15 cellular contexts compared by ENCODE assay signal in genomic region chr19:17526922-17527321, GRCh38. TPM values are rescaled to one million over a fixed set of nuclear protein-coding genes. Genes with fewer than 3 reads are reported as not detected.
DNase-seq lines count a peak whose midpoint lies in the region; ATAC-seq and TF ChIP-seq lines count a peak whose summit lies in the region.
"Had no signal": no experiment of that assay in that cellular context is flagged by ENCODE, and none has a peak within 500 bp of the region (broad histone marks: within the 10 kb centered on the region; RNA-seq: fewer than 3 reads in every experiment).

No MANE protein-coding gene starts in this region.

- no peaks in the 10 kb centered on the region for H3K27me3 ChIP-seq in OCI-LY3 (ENCODE audit: low read depth, low read length)
- peaks cover 0 to 35% (median 0%) of the 10 kb centered on the region in 9 donors for H3K27me3 ChIP-seq in heart left ventricle
- H3K27me3 ChIP-seq: dorsolateral prefrontal cortex, vagina had no signal

- peaks cover 10% of the 10 kb centered on the region for H3K9me3 Mint-ChIP-seq in activated CD4-positive, alpha-beta memory T cell treated with anti-CD3 and anti-CD28 coated beads for 36 hours
- H3K9me3 Mint-ChIP-seq in activated CD4-positive, alpha-beta memory T cell treated with anti-CD3 and anti-CD28 coated beads, Interleukin-2, amount 10 ng/mL, durations not matched to agents 7 days and 5 days = peaks cover 8% of the 10 kb centered on the region
- H3K9me3 Mint-ChIP-seq in activated T-helper 2 cell treated with anti-CD3 and anti-CD28 coated beads, Interferon-gamma antibody, Interleukin-2, Interleukin-4, amounts not matched to agents 10 μg/mL and 5 μg/mL and 100 μg/mL, durations not matched to agents 14 hours and 24 hours and 36 hours = peaks cover 8% of the 10 kb centered on the region

- no peak overlapping the region for H3K4me3 Mint-ChIP-seq in activated CD4-positive, alpha-beta memory T cell treated with anti-CD3 and anti-CD28 coated beads for 36 hours
- H3K4me3 Mint-ChIP-seq in activated CD4-positive, alpha-beta memory T cell treated with anti-CD3 and anti-CD28 coated beads, Interleukin-2, amount 10 ng/mL, durations not matched to agents 7 days and 5 days = no peak overlapping the region
- no peak overlapping the region for H3K4me3 Mint-ChIP-seq in activated T-helper 2 cell treated with anti-CD3 and anti-CD28 coated beads, Interferon-gamma antibody, Interleukin-2, Interleukin-4, amounts not matched to agents 10 μg/mL and 5 μg/mL and 100 μg/mL, durations not matched to agents 14 hours and 24 hours and 36 hours (ENCODE audit: low read depth)
- H3K4me3 Mint-ChIP-seq: nephron had no signal

- H2AFZ ChIP-seq in OCI-LY3 (ENCODE audit: low read depth, low read length) = no peak overlapping the region

- peaks cover 81% of the 10 kb centered on the region for H3K79me2 ChIP-seq in OCI-LY3 (ENCODE audit: low read length)

- peak overlapping the region; percentile 84 for H3K4me3 ChIP-seq in OCI-LY3 (ENCODE audit: low read length)
- H3K4me3 ChIP-seq in heart left ventricle = no peak overlapping the region
- H3K4me3 ChIP-seq: dorsolateral prefrontal cortex, gastrocnemius medialis, vagina had no signal

- peaks cover 31% of the 10 kb centered on the region for H3K9me3 ChIP-seq in OCI-LY3 (ENCODE audit: insufficient read depth, low read length)
- H3K9me3 ChIP-seq in heart left ventricle = peaks cover 0 to 10% (median 1%) of the 10 kb centered on the region in 12 donors
- H3K9me3 ChIP-seq: gastrocnemius medialis, vagina had no signal

- peaks cover 22% of the 10 kb centered on the region for H3K4me1 Mint-ChIP-seq in activated CD4-positive, alpha-beta memory T cell treated with anti-CD3 and anti-CD28 coated beads for 36 hours (ENCODE audit: low read depth)
- H3K4me1 Mint-ChIP-seq in activated CD4-positive, alpha-beta memory T cell treated with anti-CD3 and anti-CD28 coated beads, Interleukin-2, amount 10 ng/mL, durations not matched to agents 7 days and 5 days = peaks cover 24% of the 10 kb centered on the region
- peaks cover 17% of the 10 kb centered on the region for H3K4me1 Mint-ChIP-seq in activated T-helper 2 cell treated with anti-CD3 and anti-CD28 coated beads, Interferon-gamma antibody, Interleukin-2, Interleukin-4, amounts not matched to agents 10 μg/mL and 5 μg/mL and 100 μg/mL, durations not matched to agents 14 hours and 24 hours and 36 hours (ENCODE audit: low read depth)
- H3K4me1 Mint-ChIP-seq: nephron had no signal

- POLR2A ChIA-PET in activated CD4-positive, alpha-beta memory T cell treated with anti-CD3 and anti-CD28 coated beads for 36 hours (lab: Charles Lee) = interaction anchor here (1.1 kb wide), 1 partner anchor 15 kb away, joined by 3 read pairs; the partner anchor contains the start of gene PGLS
- POLR2A ChIA-PET in activated CD4-positive, alpha-beta memory T cell treated with anti-CD3 and anti-CD28 coated beads, Interleukin-2, amount 10 ng/mL, durations not matched to agents 7 days and 5 days (lab: Charles Lee) = no interaction called here

- WGBS in heart left ventricle, 4 donors = 68 to 74% (median 73%) methylated on average over 12 to 16 of the region's 16 CpGs

- peak overlapping the region; percentile 98 for H3K9ac ChIP-seq in OCI-LY3 (ENCODE audit: low read length)

- intact Hi-C loops in activated CD4-positive, alpha-beta memory T cell treated with anti-CD3 and anti-CD28 coated beads for 36 hours (cut with micrococcal nuclease) = no loop called here
- intact Hi-C loops in activated T-helper 2 cell treated with anti-CD3 and anti-CD28 coated beads, Interferon-gamma antibody, Interleukin-2, Interleukin-4, amounts not matched to agents 10 μg/mL and 5 μg/mL and 100 μg/mL, durations not matched to agents 14 hours and 24 hours and 36 hours (cut with micrococcal nuclease) = no loop called here
- intact Hi-C loops in heart left ventricle (cut with DNase I) = no loop called here

- no peak for TF ChIP-seq CTCF in OCI-LY3 (IDR thresholded peaks at IDR 0.05; ENCODE audit: low read depth, low read length)
- no peak for TF ChIP-seq CTCF in heart left ventricle (IDR thresholded peaks at IDR 0.05)

- CTCF ChIA-PET in activated CD4-positive, alpha-beta memory T cell treated with anti-CD3 and anti-CD28 coated beads for 36 hours (lab: Charles Lee) = interaction anchor here (0.6 to 1.5 kb wide), 2 partner anchors 24 to 30 kb away, joined by 5 read pairs; no protein-coding TSS in a partner anchor
- CTCF ChIA-PET in activated CD4-positive, alpha-beta memory T cell treated with anti-CD3 and anti-CD28 coated beads, Interleukin-2, amount 10 ng/mL, durations not matched to agents 7 days and 5 days (lab: Charles Lee) = interaction anchor here (0.6 to 0.7 kb wide), 2 partner anchors 23 to 58 kb away, joined by 3 read pairs; no protein-coding TSS in a partner anchor

- H3K27ac Mint-ChIP-seq in activated CD4-positive, alpha-beta memory T cell treated with anti-CD3 and anti-CD28 coated beads for 36 hours = no peak overlapping the region
- no peak overlapping the region for H3K27ac Mint-ChIP-seq in activated CD4-positive, alpha-beta memory T cell treated with anti-CD3 and anti-CD28 coated beads, Interleukin-2, amount 10 ng/mL, durations not matched to agents 7 days and 5 days
- H3K27ac Mint-ChIP-seq in activated T-helper 2 cell treated with anti-CD3 and anti-CD28 coated beads, Interferon-gamma antibody, Interleukin-2, Interleukin-4, amounts not matched to agents 10 μg/mL and 5 μg/mL and 100 μg/mL, durations not matched to agents 14 hours and 24 hours and 36 hours = no peak overlapping the region
- H3K27ac Mint-ChIP-seq: nephron had no signal

- H3K27ac ChIP-seq in OCI-LY3 (ENCODE audit: low read length) (peak overlapping the region; percentile 97), heart left ventricle (no peak overlapping the region)
- H3K27ac ChIP-seq: dorsolateral prefrontal cortex, gastrocnemius medialis, vagina had no signal

- peaks cover 85% of the 10 kb centered on the region for H3K4me1 ChIP-seq in OCI-LY3 (ENCODE audit: low read length)
- H3K4me1 ChIP-seq in heart left ventricle = peaks cover 0 to 28% (median 3%) of the 10 kb centered on the region in 12 donors
- H3K4me1 ChIP-seq: gastrocnemius medialis, vagina had no signal

- peaks cover 70% of the 10 kb centered on the region for H3K36me3 ChIP-seq in OCI-LY3 (replicated peaks; ENCODE audit: low read depth, low read length)
- H3K36me3 ChIP-seq in heart left ventricle = no peaks in the 10 kb centered on the region
- H3K36me3 ChIP-seq: gastrocnemius medialis, vagina had no signal

- H4K20me1 ChIP-seq in OCI-LY3 (ENCODE audit: insufficient read depth, low read length) = peaks cover 30% of the 10 kb centered on the region

- TF ChIP-seq POLR2A in heart left ventricle (IDR thresholded peaks at IDR 0.05) = no peak

- H3K27me3 Mint-ChIP-seq in activated CD4-positive, alpha-beta memory T cell treated with anti-CD3 and anti-CD28 coated beads for 36 hours = no peaks in the 10 kb centered on the region
- H3K27me3 Mint-ChIP-seq in activated CD4-positive, alpha-beta memory T cell treated with anti-CD3 and anti-CD28 coated beads, Interleukin-2, amount 10 ng/mL, durations not matched to agents 7 days and 5 days = peaks cover 8% of the 10 kb centered on the region
- no peaks in the 10 kb centered on the region for H3K27me3 Mint-ChIP-seq in activated T-helper 2 cell treated with anti-CD3 and anti-CD28 coated beads, Interferon-gamma antibody, Interleukin-2, Interleukin-4, amounts not matched to agents 10 μg/mL and 5 μg/mL and 100 μg/mL, durations not matched to agents 14 hours and 24 hours and 36 hours (ENCODE audit: low read depth)

- ATAC-seq in GM21447 (IDR thresholded peaks at IDR 0.05; ENCODE audit: unreplicated experiment) (peak; percentile 44), heart left ventricle (no peak)
- ATAC-seq: gastrocnemius medialis, left cardiac atrium had no signal

- DNase-seq in activated CD4-positive, alpha-beta memory T cell treated with anti-CD3 and anti-CD28 coated beads for 36 hours = peak; percentile 38
- DNase-seq in activated CD4-positive, alpha-beta memory T cell treated with anti-CD3 and anti-CD28 coated beads, Interleukin-2, amount 10 ng/mL, durations not matched to agents 7 days and 5 days = no peak
- peak; percentile 45 for DNase-seq in stimulated activated CD8-positive, alpha-beta memory T cell treated with anti-CD3 and anti-CD28 coated beads, Interleukin-4, amount 100 ng/mL, for 48 hours
- DNase-seq in activated T-helper 2 cell treated with anti-CD3 and anti-CD28 coated beads, Interferon-gamma antibody, Interleukin-2, Interleukin-4, amounts not matched to agents 10 μg/mL and 5 μg/mL and 100 μg/mL, durations not matched to agents 14 hours and 24 hours and 36 hours (ENCODE audit: low spot score) = no peak
- DNase-seq in kidney glomerular epithelial cell (lab: John Stamatoyannopoulos, UW) (no peak), heart left ventricle (no peak)
- DNase-seq: dorsolateral prefrontal cortex, gastrocnemius medialis, left cardiac atrium, NCI-H1105, T-helper 1 cell had no signal

- H3K36me3 Mint-ChIP-seq in activated CD4-positive, alpha-beta memory T cell treated with anti-CD3 and anti-CD28 coated beads for 36 hours = peaks cover 7% of the 10 kb centered on the region
- peaks cover 6% of the 10 kb centered on the region for H3K36me3 Mint-ChIP-seq in activated CD4-positive, alpha-beta memory T cell treated with anti-CD3 and anti-CD28 coated beads, Interleukin-2, amount 10 ng/mL, durations not matched to agents 7 days and 5 days (ENCODE audit: low read depth)
- peaks cover 11% of the 10 kb centered on the region for H3K36me3 Mint-ChIP-seq in activated T-helper 2 cell treated with anti-CD3 and anti-CD28 coated beads, Interferon-gamma antibody, Interleukin-2, Interleukin-4, amounts not matched to agents 10 μg/mL and 5 μg/mL and 100 μg/mL, durations not matched to agents 14 hours and 24 hours and 36 hours (ENCODE audit: low read depth)

- H3K4me2 ChIP-seq in OCI-LY3 (ENCODE audit: low read length) = peak overlapping the region; percentile 92

RNA-seq across cellular contexts. Expression of gene PGLS, which starts 15.5 kb away (rescaled TPM):
- 10 to 100 TPM; 70.1 to 70.5 TPM for total RNA-seq in activated CD4-positive, alpha-beta memory T cell treated with anti-CD3 and anti-CD28 coated beads for 36 hours
- total RNA-seq in activated CD4-positive, alpha-beta memory T cell treated with anti-CD3 and anti-CD28 coated beads, Interleukin-2, amount 10 ng/mL, durations not matched to agents 7 days and 5 days = 10 to 100 TPM; 65.0 to 65.9 TPM
- 81.4 and 85.7 TPM in 2 replicates for total RNA-seq in activated T-helper 2 cell treated with anti-CD3 and anti-CD28 coated beads, Interferon-gamma antibody, Interleukin-2, Interleukin-4, amounts not matched to agents 10 μg/mL and 5 μg/mL and 100 μg/mL, durations not matched to agents 14 hours and 24 hours and 36 hours
- 10 to 100 TPM; 15.5 to 57.1 (median 27.0) TPM for total RNA-seq in heart left ventricle
- polyA plus RNA-seq in heart left ventricle = 10 to 100 TPM; 28.8 to 45.9 TPM

RNA-seq across cellular contexts. Expression of gene COLGALT1, which starts 28.5 kb away (rescaled TPM):
- total RNA-seq in activated CD4-positive, alpha-beta memory T cell treated with anti-CD3 and anti-CD28 coated beads for 36 hours = 10 to 100 TPM; 46.6 to 46.8 TPM
- 10 to 100 TPM; 36.1 to 38.9 TPM for total RNA-seq in activated CD4-positive, alpha-beta memory T cell treated with anti-CD3 and anti-CD28 coated beads, Interleukin-2, amount 10 ng/mL, durations not matched to agents 7 days and 5 days
- total RNA-seq in activated T-helper 2 cell treated with anti-CD3 and anti-CD28 coated beads, Interferon-gamma antibody, Interleukin-2, Interleukin-4, amounts not matched to agents 10 μg/mL and 5 μg/mL and 100 μg/mL, durations not matched to agents 14 hours and 24 hours and 36 hours = 77.0 and 84.3 TPM in 2 replicates
- total RNA-seq in heart left ventricle = 100 to 1,000 TPM in 1 of 9 donors, 10 to 100 TPM in 8; 23.7 to 117 (median 32.6) TPM
- 10 to 100 TPM; 16.1 to 49.8 TPM for polyA plus RNA-seq in heart left ventricle

RNA-seq across cellular contexts. Expression of gene SLC27A1, which starts 56.6 kb away (rescaled TPM):
- 1 to 10 TPM; 4.5 to 4.8 TPM for total RNA-seq in activated CD4-positive, alpha-beta memory T cell treated with anti-CD3 and anti-CD28 coated beads for 36 hours
- total RNA-seq in activated CD4-positive, alpha-beta memory T cell treated with anti-CD3 and anti-CD28 coated beads, Interleukin-2, amount 10 ng/mL, durations not matched to agents 7 days and 5 days = 1 to 10 TPM; 3.6 to 4.1 TPM
- total RNA-seq in activated T-helper 2 cell treated with anti-CD3 and anti-CD28 coated beads, Interferon-gamma antibody, Interleukin-2, Interleukin-4, amounts not matched to agents 10 μg/mL and 5 μg/mL and 100 μg/mL, durations not matched to agents 14 hours and 24 hours and 36 hours = 3.1 and 3.5 TPM in 2 replicates
- 10 to 100 TPM; 32.6 to 70.3 (median 52.7) TPM for total RNA-seq in heart left ventricle
- 10 to 100 TPM; 22.1 to 47.6 TPM for polyA plus RNA-seq in heart left ventricle

Comparison
In these comparisons a context has a peak if more than half of its experiments do, and no peak if none do; other contexts are left out.
1. DNase-seq: peak in activated CD4-positive, alpha-beta memory T cell treated with anti-CD3 and anti-CD28 coated beads for 36 hours (single experiment) and stimulated activated CD8-positive, alpha-beta memory T cell treated with anti-CD3 and anti-CD28 coated beads, Interleukin-4, amount 100 ng/mL, for 48 hours (single experiment); none in activated CD4-positive, alpha-beta memory T cell treated with anti-CD3 and anti-CD28 coated beads, Interleukin-2, amount 10 ng/mL, durations not matched to agents 7 days and 5 days (single experiment), activated T-helper 2 cell treated with anti-CD3 and anti-CD28 coated beads, Interferon-gamma antibody, Interleukin-2, Interleukin-4, amounts not matched to agents 10 μg/mL and 5 μg/mL and 100 μg/mL, durations not matched to agents 14 hours and 24 hours and 36 hours (single experiment), kidney glomerular epithelial cell (single experiment) and heart left ventricle (0 of 5).